Comparison of ENCODE assay signal across 10 cellular contexts in the genomic region with DNA sequence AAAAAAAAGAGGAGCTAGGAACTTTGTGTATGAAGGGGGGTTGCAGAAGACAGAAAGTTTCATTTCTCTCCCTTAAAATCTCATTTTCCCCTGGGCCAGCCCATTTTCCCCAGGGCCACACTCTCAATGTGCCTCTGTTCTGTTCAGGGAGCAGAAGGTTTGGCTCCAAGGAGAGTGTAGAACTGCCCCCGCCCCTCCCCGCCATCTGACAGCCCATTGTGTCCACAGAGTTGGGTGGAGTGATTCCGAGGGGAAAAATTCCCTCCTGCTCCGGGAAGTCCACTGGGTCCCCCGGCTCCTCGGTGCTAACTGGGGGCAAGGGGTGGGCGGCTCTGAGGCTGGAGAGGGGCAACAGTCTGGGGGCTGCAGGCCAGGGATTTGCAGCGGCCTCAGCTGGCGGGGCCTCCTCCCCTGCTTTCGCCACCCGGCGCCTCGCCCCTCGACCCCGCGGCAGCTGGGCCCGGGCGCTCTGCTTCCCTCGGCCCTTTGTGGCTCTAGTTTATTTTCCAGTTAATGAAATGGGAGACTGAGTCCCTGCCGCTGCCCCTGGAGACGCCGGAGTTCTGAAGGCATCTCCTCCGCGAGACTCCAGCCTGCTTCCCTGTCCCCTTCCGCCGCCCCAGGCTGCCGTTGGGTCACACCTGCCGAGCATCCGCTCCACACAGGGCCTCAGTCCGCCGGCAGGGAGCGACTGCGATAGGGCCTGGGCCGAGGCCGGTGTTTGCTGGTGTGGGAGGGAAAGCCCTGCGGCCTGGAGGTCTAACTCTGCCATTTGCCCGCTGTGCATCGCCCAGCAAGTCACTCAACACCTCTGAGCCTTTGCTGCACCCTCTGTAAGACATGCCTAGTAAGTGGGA. TPM values are rescaled to one million over a fixed set of nuclear protein-coding genes. Genes with fewer than 3 reads are reported as not detected.
DNase-seq lines count a peak whose midpoint lies in the region; ATAC-seq and TF ChIP-seq lines count a peak whose summit lies in the region.
"Had no signal": no experiment of that assay in that cellular context is flagged by ENCODE, and none has a peak within 500 bp of the region (broad histone marks: within the 10 kb centered on the region; RNA-seq: fewer than 3 reads in every experiment).

No MANE protein-coding gene starts in this region.

- WGBS in heart left ventricle, 4 donors: 17 to 22% (median 20%) methylated on average over 23 to 38 of the region's 38 CpGs
- 41% methylated on average over 34 of the region's 38 CpGs for WGBS in mesenchymal stem cell

- H3K79me1 ChIP-seq in mesenchymal stem cell (replicated peaks; ENCODE audit: low read length, poor library complexity, severe bottlenecking): no peaks in the 10 kb centered on the region

- DNase-seq in astrocyte of the cerebellum (ENCODE audit: low read depth) (no peak), heart left ventricle (peak in 2 of 5 donors; percentile 53 to 68), GM19240 (ENCODE audit: insufficient read length, low spot score) (no peak), UCSD-AML1 (lab: John Stamatoyannopoulos, UW; ENCODE audit: unreplicated experiment) (no peak), mesenchymal stem cell (no peak)
- DNase-seq: CD4-positive, alpha-beta memory T cell; HFFc6 had no signal

- H3K4me3 ChIP-seq in DOHH2 (ENCODE audit: low read length) (no peak overlapping the region), astrocyte of the cerebellum (ENCODE audit: low read depth, low read length) (no peak overlapping the region), heart left ventricle (peak overlapping the region; percentile 3 to 54 (median 44)), rectal smooth muscle tissue (ENCODE audit: low read length) (peak overlapping the region; percentile 28), mesenchymal stem cell (ENCODE audit: insufficient read depth in 1 of 2, low read depth in 1 of 2, low read length in 2 of 2) (peak overlapping the region in 1 of 2 experiments; percentile 52)

- no peak overlapping the region for H2AK5ac ChIP-seq in mesenchymal stem cell (ENCODE audit: low read length, severe bottlenecking)

- H3K4me1 ChIP-seq in DOHH2 (ENCODE audit: control insufficient read depth, low read length) (no peaks in the 10 kb centered on the region), heart left ventricle (peaks cover 0 to 13% (median 0%) of the 10 kb centered on the region in 12 donors), rectal smooth muscle tissue (ENCODE audit: control insufficient read depth, insufficient read depth, low read length) (no peaks in the 10 kb centered on the region), mesenchymal stem cell (ENCODE audit: control insufficient read depth, insufficient read depth, low read depth, low read length) (no peaks in the 10 kb centered on the region)

- H3K14ac ChIP-seq in mesenchymal stem cell (ENCODE audit: low read length in 2 of 2): no peak overlapping the region

- no peak overlapping the region for H4K8ac ChIP-seq in mesenchymal stem cell (ENCODE audit: low read length)

- TF ChIP-seq CTCF in DOHH2 (IDR thresholded peaks at IDR 0.05; ENCODE audit: low read depth, low read length, poor library complexity, severe bottlenecking): no peak
- peak; percentile 18 for TF ChIP-seq CTCF in astrocyte of the cerebellum (IDR thresholded peaks at IDR 0.05; ENCODE audit: low read depth, low read length, missing control alignments)
- TF ChIP-seq CTCF in heart left ventricle (IDR thresholded peaks at IDR 0.05): peak in 6 of 12 donors; percentile 5 to 28 (median 10)

- H2BK15ac ChIP-seq in mesenchymal stem cell (ENCODE audit: low read depth, poor library complexity, severe bottlenecking): no peak overlapping the region

- H3K4me2 ChIP-seq in DOHH2 (ENCODE audit: low read length) (0 out of 2 replicates have a peak overlapping the region, but pooled peaks have one; percentile 8), mesenchymal stem cell (ENCODE audit: low read length, poor library complexity, severe bottlenecking) (no peak overlapping the region)

- no peak overlapping the region for H4K91ac ChIP-seq in mesenchymal stem cell (ENCODE audit: low read length)

- H3K18ac ChIP-seq in mesenchymal stem cell (ENCODE audit: low read depth in 1 of 2, low read length in 2 of 2): no peak overlapping the region

- no peak overlapping the region for H2BK5ac ChIP-seq in mesenchymal stem cell (ENCODE audit: low read depth, low read length, poor library complexity, severe bottlenecking)

- H3K9me3 ChIP-seq in DOHH2 (ENCODE audit: control insufficient read depth, insufficient read depth, low read length) (no peaks in the 10 kb centered on the region), heart left ventricle (no peaks in the 10 kb centered on the region), mesenchymal stem cell (ENCODE audit: control insufficient read depth, low read length) (no peaks in the 10 kb centered on the region)

- no peak overlapping the region for H2AFZ ChIP-seq in mesenchymal stem cell (ENCODE audit: low read depth, low read length)

- H3F3A ChIP-seq in DOHH2 (ENCODE audit: control insufficient read depth, insufficient read depth): no peaks in the 10 kb centered on the region

- in situ Hi-C loops in astrocyte of the cerebellum (cut with HindIII; ENCODE audit: low sequenced_read_pairs): no loop called here

- H3K36me3 ChIP-seq in DOHH2 (ENCODE audit: control insufficient read depth, low read length): no peaks in the 10 kb centered on the region
- no peaks in the 10 kb centered on the region for H3K36me3 ChIP-seq in heart left ventricle
- H3K36me3 ChIP-seq in rectal smooth muscle tissue (ENCODE audit: control insufficient read depth, insufficient read depth, low read length): no peaks in the 10 kb centered on the region
- H3K36me3 ChIP-seq in mesenchymal stem cell (ENCODE audit: control insufficient read depth in 1 of 2, insufficient read depth in 2 of 2, low read depth in 1 of 2, low read length in 2 of 2): no peaks in the 10 kb centered on the region

- no peak overlapping the region for H2BK12ac ChIP-seq in mesenchymal stem cell (ENCODE audit: low read length in 2 of 2)

- peak in 3 of 4 donors; percentile 66 to 81 (median 79) for ATAC-seq in heart left ventricle
- no peak for ATAC-seq in GM21717 (IDR thresholded peaks at IDR 0.05; ENCODE audit: unreplicated experiment)

- H3K27ac ChIP-seq in DOHH2 (ENCODE audit: low read depth, low read length): no peak overlapping the region
- peak overlapping the region in 2 of 12 donors; percentile 13 to 38 for H3K27ac ChIP-seq in heart left ventricle
- no peak overlapping the region for H3K27ac ChIP-seq in rectal smooth muscle tissue (ENCODE audit: low read depth, low read length)
- no peak overlapping the region for H3K27ac ChIP-seq in mesenchymal stem cell (ENCODE audit: low read length, poor library complexity, severe bottlenecking)

- H3K9me2 ChIP-seq in DOHH2 (replicated peaks; ENCODE audit: control insufficient read depth, low read length): no peaks in the 10 kb centered on the region

- H3K9ac ChIP-seq in rectal smooth muscle tissue (ENCODE audit: low read length) (no peak overlapping the region), mesenchymal stem cell (ENCODE audit: low read length) (no peak overlapping the region)

- no peak for TF ChIP-seq POLR2A in heart left ventricle (IDR thresholded peaks at IDR 0.05)

- H3K79me2 ChIP-seq in DOHH2 (ENCODE audit: control insufficient read depth, low read length): no peaks in the 10 kb centered on the region

- intact Hi-C loops in heart left ventricle (cut with DNase I): no loop called here

- H3K27me3 ChIP-seq in DOHH2 (ENCODE audit: control insufficient read depth, low read length) (peaks cover 15% of the 10 kb centered on the region), heart left ventricle (peaks cover 0 to 23% (median 0%) of the 10 kb centered on the region in 9 donors), rectal smooth muscle tissue (ENCODE audit: control insufficient read depth, insufficient read depth, low read length) (peaks cover 3% of the 10 kb centered on the region), mesenchymal stem cell (ENCODE audit: control insufficient read depth in 1 of 2, insufficient read depth in 1 of 2, low read length in 2 of 2) (peaks cover 0 to 3% of the 10 kb centered on the region in 2 experiments)

- no peaks in the 10 kb centered on the region for H4K20me1 ChIP-seq in DOHH2 (ENCODE audit: control insufficient read depth, insufficient read depth, low read depth, low read length)

- no peak overlapping the region for H2BK120ac ChIP-seq in mesenchymal stem cell (ENCODE audit: low read depth, low read length)

- H3K23ac ChIP-seq in mesenchymal stem cell (ENCODE audit: low read length in 2 of 2): no peak overlapping the region

- H3K4ac ChIP-seq in mesenchymal stem cell (ENCODE audit: low read depth in 1 of 2, low read length in 2 of 2): no peak overlapping the region

RNA-seq across cellular contexts. Expression of a gene that starts 14.7 kb away (rescaled TPM):
- total RNA-seq in heart left ventricle: 10 to 100 TPM in 4 of 9 donors, 1 to 10 TPM in 5; 6.1 to 22.7 (median 8.2) TPM
- 1 to 10 TPM; 3.2 to 8.4 TPM for polyA plus RNA-seq in heart left ventricle
- polyA plus RNA-seq in mesenchymal stem cell (2013, experiment 1 of 2): 133 TPM
- polyA plus RNA-seq in mesenchymal stem cell (2013, experiment 2 of 2): 130 TPM
- total RNA-seq: CD4-positive, alpha-beta memory T cell had no signal
- polyA plus RNA-seq: CD4-positive, alpha-beta memory T cell had no signal

Comparison
In these comparisons a context has a peak if more than half of its experiments do, and no peak if none do; other contexts are left out.
1. H3K4me3 ChIP-seq: peak in heart left ventricle (12 of 12) and rectal smooth muscle tissue (single experiment); none in DOHH2 (single experiment) and astrocyte of the cerebellum (single experiment).